In genomic region chr20:38940644-38941043, GRCh38 we compare ENCODE assay signal across 18 cellular contexts. TPM values are rescaled to one million over a fixed set of nuclear protein-coding genes. Genes with fewer than 3 reads are reported as not detected.
DNase-seq lines count a peak whose midpoint lies in the region; ATAC-seq, FAIRE-seq and TF ChIP-seq lines count a peak whose summit lies in the region.
"Had no signal": no experiment of that assay in that cellular context is flagged by ENCODE, and none has a peak within 500 bp of the region (broad histone marks: within the 10 kb centered on the region; RNA-seq: fewer than 3 reads in every experiment).

No MANE protein-coding gene starts in this region.

- H3K4me1 ChIP-seq in RWPE2 (ENCODE audit: insufficient read depth, poor library complexity, severe bottlenecking), result peaks cover 6% of the 10 kb centered on the region
- H3K4me1 ChIP-seq in smooth muscle cell (ENCODE audit: low read depth), result no peaks in the 10 kb centered on the region
- H3K4me1 ChIP-seq in pancreas, result no peaks in the 10 kb centered on the region

- H4K20me1 ChIP-seq in smooth muscle cell (ENCODE audit: low read depth), result no peaks in the 10 kb centered on the region

- WGBS in smooth muscle cell (ENCODE audit: low lambda C conversion rate), result 78% methylated on average over 5 of the region's 5 CpGs
- 92 to 97% methylated on average over 5 of the region's 5 CpGs for WGBS in pancreas, 2 donors

- H3K9me3 Mint-ChIP-seq in activated CD4-positive, alpha-beta T cell treated with anti-CD3 and anti-CD28 coated beads, Interleukin-2, amount 10 ng/mL, durations not matched to agents 7 days and 5 days, result no peaks in the 10 kb centered on the region
- H3K9me3 Mint-ChIP-seq: CD4-positive, alpha-beta T cell had no signal

- H3K36me3 Mint-ChIP-seq in activated CD4-positive, alpha-beta T cell treated with anti-CD3 and anti-CD28 coated beads, Interleukin-2, amount 10 ng/mL, durations not matched to agents 7 days and 5 days (ENCODE audit: low read depth), result peaks cover 54% of the 10 kb centered on the region

- CTCF ChIA-PET in activated CD4-positive, alpha-beta T cell treated with anti-CD3 and anti-CD28 coated beads, Interleukin-2, amount 10 ng/mL, durations not matched to agents 7 days and 5 days (lab: Charles Lee), result interaction anchor here (1.2 kb wide), 1 partner anchor 108 kb away, joined by 3 read pairs; no protein-coding TSS in a partner anchor

- FAIRE-seq in pancreas (lab: Jason Lieb, UNC), result no peak
- FAIRE-seq: D721Med, GM18507, H54 had no signal

- H3K4me3 Mint-ChIP-seq in activated CD4-positive, alpha-beta T cell treated with anti-CD3 and anti-CD28 coated beads, Interleukin-2, amount 10 ng/mL, durations not matched to agents 7 days and 5 days, result no peak overlapping the region
- H3K4me3 Mint-ChIP-seq: CD4-positive, alpha-beta T cell had no signal

- no peak overlapping the region for H3K27ac ChIP-seq in RWPE2 (ENCODE audit: poor library complexity, severe bottlenecking)
- no peak overlapping the region for H3K27ac ChIP-seq in smooth muscle cell (ENCODE audit: low read depth)
- no peak overlapping the region for H3K27ac ChIP-seq in pancreas
- H3K27ac ChIP-seq: 22Rv1; BLaER1 treated with 17β-estradiol and CSF1 and Interleukin-3, amounts not matched to agents 10 nM and 100 nM; GM23248; HL-60 had no signal

- TF ChIP-seq CTCF in RWPE2 (IDR thresholded peaks at IDR 0.05; ENCODE audit: poor library complexity, severe bottlenecking) (no peak), smooth muscle cell (IDR thresholded peaks at IDR 0.05; ENCODE audit: borderline replicate concordance, insufficient read depth, poor library complexity, severe bottlenecking) (no peak), pancreas (IDR thresholded peaks at IDR 0.05) (no peak)

- peak overlapping the region; percentile 1 for H3K4me2 ChIP-seq in smooth muscle cell
- H3K4me2 ChIP-seq: BLaER1 treated with 17β-estradiol and CSF1 and Interleukin-3, amounts not matched to agents 10 nM and 100 nM had no signal

- peaks cover 11% of the 10 kb centered on the region for H3K4me1 Mint-ChIP-seq in activated CD4-positive, alpha-beta T cell treated with anti-CD3 and anti-CD28 coated beads, Interleukin-2, amount 10 ng/mL, durations not matched to agents 7 days and 5 days

- no peak overlapping the region for H3K9ac ChIP-seq in smooth muscle cell (ENCODE audit: low read depth)
- H3K9ac ChIP-seq: BLaER1 treated with 17β-estradiol and CSF1 and Interleukin-3, amounts not matched to agents 10 nM and 100 nM; GM23248 had no signal

- H3K27ac Mint-ChIP-seq in activated CD4-positive, alpha-beta T cell treated with anti-CD3 and anti-CD28 coated beads, Interleukin-2, amount 10 ng/mL, durations not matched to agents 7 days and 5 days, result peak overlapping the region; percentile 48
- H3K27ac Mint-ChIP-seq: CD4-positive, alpha-beta T cell had no signal

- no peak for DNase-seq in activated CD4-positive, alpha-beta T cell treated with anti-CD3 and anti-CD28 coated beads, Interleukin-2, amount 10 ng/mL, durations not matched to agents 7 days and 5 days
- DNase-seq in activated CD4-positive, alpha-beta T cell treated with anti-CD3 and anti-CD28 coated beads, Interleukin-2, amount 50 U/mL, for 4 hours, result no peak
- DNase-seq in RWPE2 (ENCODE audit: low spot score) (peak; percentile 51), left colon (no peak), smooth muscle cell (lab: John Stamatoyannopoulos, UW; ENCODE audit: unreplicated experiment) (no peak), pancreas (no peak)
- no peak for DNase-seq in activated CD4-positive, CD25-positive, alpha-beta regulatory T cell (lab: John Stamatoyannopoulos, UW)
- DNase-seq in activated naive CD4-positive, alpha-beta T cell treated with Interleukin-2 at 50 U/mL for 16 hours, result no peak
- DNase-seq: CD4-positive, alpha-beta T cell; DMS53; GM23248 had no signal

- no peak overlapping the region for H2AFZ ChIP-seq in smooth muscle cell (ENCODE audit: low read depth)
- H2AFZ ChIP-seq: GM23248 had no signal

- H3K36me3 ChIP-seq in RWPE2 (ENCODE audit: low read depth) (peaks cover 95% of the 10 kb centered on the region), smooth muscle cell (ENCODE audit: low read depth) (no peaks in the 10 kb centered on the region), pancreas (no peaks in the 10 kb centered on the region)

- H3K27me3 ChIP-seq in RWPE2 (ENCODE audit: insufficient read depth, poor library complexity, severe bottlenecking) (no peaks in the 10 kb centered on the region), smooth muscle cell (ENCODE audit: low read depth) (no peaks in the 10 kb centered on the region), pancreas (no peaks in the 10 kb centered on the region)
- H3K27me3 ChIP-seq: BLaER1 treated with 17β-estradiol and CSF1 and Interleukin-3, amounts not matched to agents 10 nM and 100 nM had no signal

- H3K9me3 ChIP-seq in RWPE2 (ENCODE audit: severe bottlenecking) (no peaks in the 10 kb centered on the region), smooth muscle cell (replicated peaks; ENCODE audit: low read depth) (no peaks in the 10 kb centered on the region), pancreas (no peaks in the 10 kb centered on the region)
- H3K9me3 ChIP-seq: BLaER1 treated with 17β-estradiol and CSF1 and Interleukin-3, amounts not matched to agents 10 nM and 100 nM had no signal

- no peak for ATAC-seq in RWPE2 (ENCODE audit: low read depth)
- ATAC-seq in left colon, result peak; percentile 36
- ATAC-seq in pancreas, result no peak
- ATAC-seq: HCT116 had no signal

- POLR2A ChIA-PET in activated CD4-positive, alpha-beta T cell treated with anti-CD3 and anti-CD28 coated beads, Interleukin-2, amount 10 ng/mL, durations not matched to agents 7 days and 5 days (lab: Charles Lee), result no interaction called here

- peaks cover 13% of the 10 kb centered on the region for H3K79me2 ChIP-seq in smooth muscle cell (ENCODE audit: low read depth)

- H3F3A ChIP-seq in smooth muscle cell (ENCODE audit: low read depth), result no peaks in the 10 kb centered on the region

- intact Hi-C loops in left colon (cut with DNase I, micrococcal nuclease) (no loop called here), pancreas (cut with DNase I) (no loop called here)

- no peak overlapping the region for H3K4me3 ChIP-seq in RWPE2 (ENCODE audit: severe bottlenecking)
- H3K4me3 ChIP-seq in smooth muscle cell, result no peak overlapping the region
- no peak overlapping the region for H3K4me3 ChIP-seq in pancreas
- H3K4me3 ChIP-seq: BLaER1 treated with 17β-estradiol and CSF1 and Interleukin-3, amounts not matched to agents 10 nM and 100 nM; GM23248 had no signal

- no peaks in the 10 kb centered on the region for H3K27me3 Mint-ChIP-seq in activated CD4-positive, alpha-beta T cell treated with anti-CD3 and anti-CD28 coated beads, Interleukin-2, amount 10 ng/mL, durations not matched to agents 7 days and 5 days
- H3K27me3 Mint-ChIP-seq: CD4-positive, alpha-beta T cell had no signal

RNA-seq across cellular contexts. Expression of gene FAM83D, which starts 14.4 kb away (rescaled TPM):
- total RNA-seq in activated CD4-positive, alpha-beta T cell treated with anti-CD3 and anti-CD28 coated beads, Interleukin-2, amount 10 ng/mL, durations not matched to agents 7 days and 5 days, result 10 to 100 TPM; 22.5 to 22.6 TPM
- total RNA-seq in left colon (10 to 100 TPM in 1 of 2 donors, 1 to 10 TPM in 1; 9.4 to 11.2 TPM), smooth muscle cell (4.8 and 10.7 TPM in 2 replicates), pancreas (under 1 TPM in 5 of 6 donors, not detected in 1; 0.06 to 0.34 (median 0.22) TPM)
- polyA plus RNA-seq in smooth muscle cell (3.4 and 5.7 TPM in 2 replicates), pancreas (under 1 TPM; 0.12 to 0.38 TPM)

RNA-seq across cellular contexts. Expression of gene DHX35, which starts 21.5 kb away (rescaled TPM):
- 10 to 100 TPM in 1 of 2 experiments, 1 to 10 TPM in 1; 8.8 to 10.3 TPM for total RNA-seq in activated CD4-positive, alpha-beta T cell treated with anti-CD3 and anti-CD28 coated beads, Interleukin-2, amount 10 ng/mL, durations not matched to agents 7 days and 5 days
- total RNA-seq in left colon (10 to 100 TPM; 14.0 to 14.1 TPM), smooth muscle cell (9.5 and 10.7 TPM in 2 replicates), pancreas (1 to 10 TPM; 2.2 to 5.1 (median 3.0) TPM)
- polyA plus RNA-seq in smooth muscle cell (4.1 and 4.5 TPM in 2 replicates), pancreas (1 to 10 TPM; 3.7 to 6.8 TPM)
